In genomic region chr14:93116676-93117200, GRCh38 we compare ENCODE assay signal across 9 cellular contexts. TPM values are rescaled to one million over a fixed set of nuclear protein-coding genes. Genes with fewer than 3 reads are reported as not detected.
DNase-seq lines count a peak whose midpoint lies in the region; ATAC-seq and TF ChIP-seq lines count a peak whose summit lies in the region.
"Had no signal": no experiment of that assay in that cellular context is flagged by ENCODE, and none has a peak within 500 bp of the region (broad histone marks: within the 10 kb centered on the region; RNA-seq: fewer than 3 reads in every experiment).

No MANE protein-coding gene starts in this region.

- no peak overlapping the region for H2AK5ac ChIP-seq in neuronal stem cell (ENCODE audit: low read depth, low read length)

- H3K4me2 ChIP-seq in neuronal stem cell (ENCODE audit: insufficient read depth, low read length, poor library complexity, severe bottlenecking): peak overlapping the region; percentile 67

- H3K27me3 ChIP-seq in NT2/D1 (ENCODE audit: insufficient read depth, insufficient read length): peaks cover 10% of the 10 kb centered on the region
- H3K27me3 ChIP-seq in effector memory CD4-positive, alpha-beta T cell (replicated peaks; ENCODE audit: control insufficient read depth, insufficient read depth, low read length, poor library complexity, severe bottlenecking): no peaks in the 10 kb centered on the region
- peaks cover 0 to 14% (median 4%) of the 10 kb centered on the region in 3 experiments for H3K27me3 ChIP-seq in neuronal stem cell (ENCODE audit: control insufficient read depth in 3 of 3, insufficient read depth in 3 of 3, low read depth in 1 of 3, low read length in 3 of 3)

- H4K91ac ChIP-seq in neuronal stem cell (ENCODE audit: low read depth, low read length, poor library complexity): no peak overlapping the region

- TF ChIP-seq CTCF in C4-2B (conservative IDR thresholded peaks at IDR 0.05): no peak

- H3K4ac ChIP-seq in neuronal stem cell (ENCODE audit: low read length): no peak overlapping the region

- H3K18ac ChIP-seq in neuronal stem cell (ENCODE audit: low read length): peak overlapping the region; percentile 95

- no peak overlapping the region for H3K23ac ChIP-seq in neuronal stem cell (ENCODE audit: low read depth, low read length, poor library complexity)

- H3K9me3 ChIP-seq in NT2/D1 (ENCODE audit: insufficient read depth, low read length): no peaks in the 10 kb centered on the region; the same call in 1 of the 2 replicates
- H3K9me3 ChIP-seq in effector memory CD4-positive, alpha-beta T cell (ENCODE audit: control insufficient read depth, low read length): no peaks in the 10 kb centered on the region
- no peaks in the 10 kb centered on the region for H3K9me3 ChIP-seq in neuronal stem cell (replicated peaks in 1 of 2; ENCODE audit: control insufficient read depth in 2 of 2, insufficient read depth in 1 of 2, low read depth in 1 of 2, low read length in 2 of 2)

- WGBS in neuronal stem cell (ENCODE audit: extremely low coverage in 2 of 2, insufficient read length in 2 of 2, insufficient replicate concordance in 1 of 2), 2 donors: no CpG with 5 or more reads among the region's 11 CpGs

- no peak overlapping the region for H2BK12ac ChIP-seq in neuronal stem cell (ENCODE audit: low read length)

- peak overlapping the region; percentile 72 for H3K9ac ChIP-seq in NT2/D1 (ENCODE audit: insufficient read length, low read depth)
- no peak overlapping the region for H3K9ac ChIP-seq in neuronal stem cell (ENCODE audit: low read depth, low read length, poor library complexity)

- H2BK120ac ChIP-seq in neuronal stem cell (ENCODE audit: low read depth, low read length): no peak overlapping the region

- DNase-seq in NT2/D1 (ENCODE audit: low read depth, low spot score): no peak
- DNase-seq in effector memory CD4-positive, alpha-beta T cell: no peak
- DNase-seq in neuronal stem cell (ENCODE audit: low spot score): no peak
- no peak for DNase-seq in effector CD4-positive, alpha-beta T cell
- no peak for DNase-seq in nucleus accumbens (lab: John Stamatoyannopoulos, UW)
- DNase-seq in NOMO-1 (lab: John Stamatoyannopoulos, UW; ENCODE audit: unreplicated experiment in 2 of 2): no peak
- DNase-seq: NCI-H2029 treated with DMSO at 0.1 percent for 48 hours had no signal

- peak overlapping the region; percentile 100 for H2AFZ ChIP-seq in neuronal stem cell (ENCODE audit: low read length)

- peak overlapping the region; percentile 55 for H3K4me3 ChIP-seq in NT2/D1 (ENCODE audit: insufficient read length, low read depth)
- H3K4me3 ChIP-seq in effector memory CD4-positive, alpha-beta T cell (ENCODE audit: insufficient read depth, low read depth, low read length, poor library complexity, severe bottlenecking): peak overlapping the region; percentile 84
- peak overlapping the region; percentile 71 to 86 for H3K4me3 ChIP-seq in neuronal stem cell (ENCODE audit: low read length in 2 of 2)

- no peak overlapping the region for H2BK15ac ChIP-seq in neuronal stem cell (ENCODE audit: low read length)

- H3K14ac ChIP-seq in neuronal stem cell (ENCODE audit: low read length): no peak overlapping the region

- H3K27ac ChIP-seq in C4-2B (peak overlapping the region; percentile 93), neuronal stem cell (replicated peaks; ENCODE audit: low read length) (no peak overlapping the region)
- H3K27ac ChIP-seq in effector memory CD4-positive, alpha-beta T cell (ENCODE audit: insufficient read depth, low read length, poor library complexity, severe bottlenecking): peak overlapping the region; percentile 79

- no peak overlapping the region for H4K8ac ChIP-seq in neuronal stem cell (ENCODE audit: low read depth, low read length)

- H3K36me3 ChIP-seq in NT2/D1 (ENCODE audit: insufficient read depth, insufficient read length, low read length) (no peaks in the 10 kb centered on the region), neuronal stem cell (replicated peaks in 1 of 2; ENCODE audit: control insufficient read depth in 2 of 2, insufficient read depth in 2 of 2, low read length in 2 of 2) (no peaks in the 10 kb centered on the region)
- no peaks in the 10 kb centered on the region for H3K36me3 ChIP-seq in effector memory CD4-positive, alpha-beta T cell (ENCODE audit: control insufficient read depth, insufficient read depth, low read length)

- peak overlapping the region; percentile 88 for H2BK5ac ChIP-seq in neuronal stem cell (ENCODE audit: low read length)

- H3K4me1 ChIP-seq in NT2/D1 (ENCODE audit: insufficient read depth, insufficient read length) (peaks cover 8% of the 10 kb centered on the region), neuronal stem cell (ENCODE audit: control insufficient read depth in 2 of 2, insufficient read depth in 1 of 2, low read depth in 1 of 2, low read length in 2 of 2) (peaks cover 15 to 17% of the 10 kb centered on the region in 2 donors)
- peaks cover 16% of the 10 kb centered on the region for H3K4me1 ChIP-seq in effector memory CD4-positive, alpha-beta T cell (ENCODE audit: control insufficient read depth, insufficient read depth, low read length, poor library complexity, severe bottlenecking)

- H3K79me1 ChIP-seq in neuronal stem cell (ENCODE audit: low read depth, low read length): no peaks in the 10 kb centered on the region

- ATAC-seq in GM18519 (IDR thresholded peaks at IDR 0.05; ENCODE audit: low FRiP score, unreplicated experiment): no peak

RNA-seq across cellular contexts. Expression of gene ITPK1, which starts 1.0 kb away (rescaled TPM):
- 22.2 TPM for polyA plus RNA-seq in neuronal stem cell (2013, experiment 1 of 2)
- 24.0 TPM for polyA plus RNA-seq in neuronal stem cell (2013, experiment 2 of 2)
